In the genomic region with DNA sequence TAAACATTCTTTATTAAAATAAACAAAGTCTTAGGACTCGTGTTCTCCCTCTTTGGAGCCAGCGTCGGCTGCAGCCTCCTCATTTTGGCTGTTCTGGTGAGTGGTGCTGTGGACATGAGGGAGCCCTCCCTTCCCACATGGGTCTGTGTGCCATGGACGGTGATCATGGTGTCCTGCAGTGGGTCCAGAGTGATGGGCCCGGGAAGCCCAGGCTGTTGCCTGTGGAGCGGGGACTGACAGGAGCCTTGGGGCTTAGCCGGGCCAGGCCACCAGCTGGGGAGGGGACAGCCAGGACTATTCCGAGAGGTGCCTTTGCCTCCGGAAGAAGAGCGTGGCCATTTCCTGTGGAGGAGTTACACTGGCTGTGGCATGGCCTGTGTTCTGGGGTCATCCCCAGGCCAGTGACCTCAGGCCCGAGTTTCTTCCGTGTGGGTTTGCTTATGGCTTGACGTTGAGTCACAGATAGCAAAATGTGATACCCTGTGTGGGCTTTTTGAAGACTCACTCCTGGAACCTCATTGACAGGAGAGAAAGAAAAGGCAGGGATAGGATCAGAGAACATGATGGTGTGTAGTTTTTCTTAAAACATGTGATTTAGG, we compare ENCODE assay signal across 20 cellular contexts.
A peak's percentile ranks its signal among the peaks of the same experiment; 100 is the strongest.
DNase-seq lines count a peak whose midpoint lies in the region; ATAC-seq and TF ChIP-seq lines count a peak whose summit lies in the region.
"Had no signal": no experiment of that assay in that cellular context is flagged by ENCODE, and none has a peak within 500 bp of the region (broad histone marks: within the 10 kb centered on the region; RNA-seq: fewer than 3 reads in every experiment).

No MANE protein-coding gene starts in this region.

- no peak for TF ChIP-seq POLR2A in spleen (IDR thresholded peaks at IDR 0.05)

- peaks cover 0 to 61% (median 12%) of the 10 kb centered on the region in 6 donors for H3K4me1 ChIP-seq in spleen

- H3K9me3 Mint-ChIP-seq in activated CD8-positive, alpha-beta T cell treated with anti-CD3 and anti-CD28 coated beads for 36 hours = no peaks in the 10 kb centered on the region
- H3K9me3 Mint-ChIP-seq in activated CD8-positive, alpha-beta T cell treated with anti-CD3 and anti-CD28 coated beads, Interleukin-2, amount 10 ng/mL, durations not matched to agents 7 days and 5 days (ENCODE audit: insufficient read depth) = no peaks in the 10 kb centered on the region
- no peaks in the 10 kb centered on the region for H3K9me3 Mint-ChIP-seq in endothelial cell (ENCODE audit: unreplicated experiment)
- H3K9me3 Mint-ChIP-seq: activated naive CD4-positive, alpha-beta T cell treated with anti-CD3 and anti-CD28 coated beads for 36 hours had no signal

- peak overlapping the region in 3 of 8 donors; percentile 7 to 76 (median 69) for H3K27ac ChIP-seq in spleen
- H3K27ac ChIP-seq: sigmoid colon, tibial artery had no signal

- no peaks in the 10 kb centered on the region for H3K4me1 Mint-ChIP-seq in activated CD8-positive, alpha-beta T cell treated with anti-CD3 and anti-CD28 coated beads for 36 hours (ENCODE audit: low read depth)
- H3K4me1 Mint-ChIP-seq in activated CD8-positive, alpha-beta T cell treated with anti-CD3 and anti-CD28 coated beads, Interleukin-2, amount 10 ng/mL, durations not matched to agents 7 days and 5 days (ENCODE audit: low read depth) = no peaks in the 10 kb centered on the region
- peaks cover 10% of the 10 kb centered on the region for H3K4me1 Mint-ChIP-seq in endothelial cell (ENCODE audit: unreplicated experiment)

- intact Hi-C loops in activated CD8-positive, alpha-beta T cell treated with anti-CD3 and anti-CD28 coated beads for 36 hours (cut with micrococcal nuclease) = no loop called here
- intact Hi-C loops in spleen (cut with DNase I; ENCODE audit: low total_unique reads) = no loop called here
- intact Hi-C loops in Right ventricle myocardium superior (cut with DNase I) = no loop called here

- H3K4me3 Mint-ChIP-seq in activated CD8-positive, alpha-beta T cell treated with anti-CD3 and anti-CD28 coated beads for 36 hours = no peak overlapping the region
- H3K4me3 Mint-ChIP-seq in activated CD8-positive, alpha-beta T cell treated with anti-CD3 and anti-CD28 coated beads, Interleukin-2, amount 10 ng/mL, durations not matched to agents 7 days and 5 days = no peak overlapping the region
- H3K4me3 Mint-ChIP-seq in endothelial cell (ENCODE audit: unreplicated experiment) = peak overlapping the region; percentile 44
- H3K4me3 Mint-ChIP-seq: activated naive CD4-positive, alpha-beta T cell treated with anti-CD3 and anti-CD28 coated beads for 36 hours had no signal

- H3K36me3 Mint-ChIP-seq in activated CD8-positive, alpha-beta T cell treated with anti-CD3 and anti-CD28 coated beads for 36 hours (ENCODE audit: low read depth) = peaks cover 47% of the 10 kb centered on the region
- peaks cover 62% of the 10 kb centered on the region for H3K36me3 Mint-ChIP-seq in activated CD8-positive, alpha-beta T cell treated with anti-CD3 and anti-CD28 coated beads, Interleukin-2, amount 10 ng/mL, durations not matched to agents 7 days and 5 days (ENCODE audit: low read depth)
- peaks cover 69% of the 10 kb centered on the region for H3K36me3 Mint-ChIP-seq in endothelial cell (ENCODE audit: low read depth, unreplicated experiment)

- ATAC-seq in activated CD8-positive, alpha-beta T cell treated with anti-CD3 and anti-CD28 coated beads for 36 hours = no peak
- no peak for ATAC-seq in activated CD8-positive, alpha-beta T cell treated with anti-CD3 and anti-CD28 coated beads, Interleukin-2, amount 10 ng/mL, durations not matched to agents 7 days and 5 days
- no peak for ATAC-seq in Right ventricle myocardium superior (ENCODE audit: poor library complexity)
- ATAC-seq: heart right ventricle, SK-N-SH treated with all-trans-retinoic acid at 6 μM for 48 hours had no signal

- TF ChIP-seq CTCF in activated CD8-positive, alpha-beta T cell treated with anti-CD3 and anti-CD28 coated beads for 36 hours (IDR thresholded peaks at IDR 0.05) = no peak
- TF ChIP-seq CTCF in endothelial cell (IDR thresholded peaks at IDR 0.05; ENCODE audit: unreplicated experiment) = no peak
- no peak for TF ChIP-seq CTCF in spleen (IDR thresholded peaks at IDR 0.05 in 8 of 11, conservative IDR thresholded peaks at IDR 0.05 in 3 of 11)

- no peaks in the 10 kb centered on the region for H3K27me3 Mint-ChIP-seq in activated CD8-positive, alpha-beta T cell treated with anti-CD3 and anti-CD28 coated beads for 36 hours
- H3K27me3 Mint-ChIP-seq in activated CD8-positive, alpha-beta T cell treated with anti-CD3 and anti-CD28 coated beads, Interleukin-2, amount 10 ng/mL, durations not matched to agents 7 days and 5 days (ENCODE audit: low read depth) = no peaks in the 10 kb centered on the region
- peaks cover 10% of the 10 kb centered on the region for H3K27me3 Mint-ChIP-seq in endothelial cell (ENCODE audit: unreplicated experiment)

- no peaks in the 10 kb centered on the region for H3K27me3 ChIP-seq in spleen (replicated peaks in 1 of 7)
- H3K27me3 ChIP-seq: BLaER1 treated with 17β-estradiol and CSF1 and Interleukin-3, amounts not matched to agents 10 nM and 100 nM; heart right ventricle; sigmoid colon; tibial artery had no signal

- POLR2A ChIA-PET in activated CD8-positive, alpha-beta T cell treated with anti-CD3 and anti-CD28 coated beads for 36 hours (lab: Charles Lee) = no interaction called here
- POLR2A ChIA-PET in activated CD8-positive, alpha-beta T cell treated with anti-CD3 and anti-CD28 coated beads, Interleukin-2, amount 10 ng/mL, durations not matched to agents 7 days and 5 days (lab: Charles Lee) = no interaction called here

- H3K4me3 ChIP-seq in spleen = no peak overlapping the region
- H3K4me3 ChIP-seq: BLaER1 treated with 17β-estradiol and CSF1 and Interleukin-3, amounts not matched to agents 10 nM and 100 nM; heart right ventricle; sigmoid colon; tibial artery had no signal

- CTCF ChIA-PET in activated CD8-positive, alpha-beta T cell treated with anti-CD3 and anti-CD28 coated beads for 36 hours (lab: Charles Lee) = no interaction called here
- CTCF ChIA-PET in activated CD8-positive, alpha-beta T cell treated with anti-CD3 and anti-CD28 coated beads, Interleukin-2, amount 10 ng/mL, durations not matched to agents 7 days and 5 days (lab: Charles Lee) = no interaction called here

- 84 to 94% (median 89%) methylated on average over 13 of the region's 13 CpGs for WGBS in spleen, 5 donors

- peaks cover 0 to 100% (median 73%) of the 10 kb centered on the region in 6 donors for H3K36me3 ChIP-seq in spleen

- H3K9me3 ChIP-seq in spleen = no peaks in the 10 kb centered on the region
- H3K9me3 ChIP-seq: BLaER1 treated with 17β-estradiol and CSF1 and Interleukin-3, amounts not matched to agents 10 nM and 100 nM; heart right ventricle; sigmoid colon; tibial artery had no signal

- peak overlapping the region; percentile 55 for H3K27ac Mint-ChIP-seq in activated CD8-positive, alpha-beta T cell treated with anti-CD3 and anti-CD28 coated beads for 36 hours
- H3K27ac Mint-ChIP-seq in activated CD8-positive, alpha-beta T cell treated with anti-CD3 and anti-CD28 coated beads, Interleukin-2, amount 10 ng/mL, durations not matched to agents 7 days and 5 days = no peak overlapping the region
- no peak overlapping the region for H3K27ac Mint-ChIP-seq in endothelial cell (ENCODE audit: unreplicated experiment)
- H3K27ac Mint-ChIP-seq: activated naive CD4-positive, alpha-beta T cell treated with anti-CD3 and anti-CD28 coated beads for 36 hours had no signal

- DNase-seq in activated CD8-positive, alpha-beta T cell treated with anti-CD3 and anti-CD28 coated beads for 36 hours = no peak
- no peak for DNase-seq in activated CD8-positive, alpha-beta T cell treated with anti-CD3 and anti-CD28 coated beads, Interleukin-2, amount 10 ng/mL, durations not matched to agents 7 days and 5 days
- DNase-seq in RPMI7951 (ENCODE audit: low read depth) (peak; percentile 85), endothelial cell (ENCODE audit: low spot score) (no peak), spleen (peak; percentile 75), Right ventricle myocardium superior (no peak), NCI-H2196 (lab: John Stamatoyannopoulos, UW; ENCODE audit: unreplicated experiment) (no peak), DMS153 (lab: John Stamatoyannopoulos, UW) (no peak)
- DNase-seq: activated naive CD4-positive, alpha-beta T cell treated with anti-CD3 and anti-CD28 coated beads for 36 hours; HCEC 1CT; heart right ventricle; kidney glomerular epithelial cell; midbrain; NCI-H187 treated with DMSO at 0.1 percent for 48 hours; NCI-H510A treated with DMSO at 0.1 percent for 48 hours; stimulated activated CD4-positive, alpha-beta T cell treated with anti-CD3 and anti-CD28 coated beads, Interleukin-4, amount 100 ng/mL, for 1 hour had no signal

Comparison
In these comparisons a context has a peak if more than half of its experiments do, and no peak if none do; other contexts are left out.
1. DNase-seq: peak in RPMI7951 (single experiment) and spleen (single experiment); none in activated CD8-positive, alpha-beta T cell treated with anti-CD3 and anti-CD28 coated beads for 36 hours (single experiment), activated CD8-positive, alpha-beta T cell treated with anti-CD3 and anti-CD28 coated beads, Interleukin-2, amount 10 ng/mL, durations not matched to agents 7 days and 5 days (single experiment), endothelial cell (single experiment), Right ventricle myocardium superior (single experiment), NCI-H2196 (single experiment) and DMS153 (single experiment).